1 cellular context compared by ENCODE assay signal in the genomic region with DNA sequence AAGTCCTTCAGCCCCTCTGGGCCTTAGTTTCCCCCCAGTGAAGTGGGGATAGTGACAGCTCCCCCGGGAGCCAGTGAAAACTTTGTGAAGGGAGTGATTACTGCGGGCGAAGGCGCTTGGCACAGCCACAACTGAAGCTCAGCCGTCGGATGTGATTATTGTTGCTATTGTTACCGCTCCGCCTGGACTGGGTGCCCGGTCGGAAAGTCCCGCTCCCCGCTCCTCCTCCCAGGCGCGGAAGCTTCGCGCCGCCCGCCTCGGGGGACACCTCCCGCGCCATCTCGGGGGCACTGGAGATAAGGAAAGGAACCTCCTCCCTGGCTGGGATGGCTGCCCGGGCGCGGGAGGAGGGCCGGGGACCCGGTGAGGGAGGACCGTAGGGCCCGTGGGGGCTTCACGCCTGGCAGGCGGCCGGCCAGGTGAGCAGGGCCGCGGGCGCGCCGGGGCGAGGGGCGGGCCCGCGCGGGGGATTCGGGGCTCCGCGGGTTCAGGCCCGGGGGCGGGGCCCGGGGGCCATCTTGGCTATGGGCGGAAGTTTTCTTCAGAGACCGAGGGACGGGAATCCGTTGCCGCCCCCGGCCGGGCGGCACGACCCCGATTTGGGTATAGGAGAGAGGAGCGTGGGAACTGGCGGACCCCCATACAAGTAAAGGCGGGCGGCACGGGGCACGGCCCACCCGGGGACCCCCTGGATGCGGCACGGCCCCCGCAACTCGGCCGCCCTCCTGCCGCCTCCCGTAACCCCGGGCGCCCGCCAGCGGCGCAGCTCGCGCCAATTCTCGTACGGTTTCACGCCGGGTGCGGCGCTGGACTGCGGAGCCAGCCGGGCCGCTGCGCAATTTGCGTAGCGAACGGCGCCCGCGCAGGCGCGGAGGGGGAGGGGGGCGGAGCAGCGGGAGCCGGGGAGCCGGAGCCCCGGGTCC.
TF ChIP-seq lines count a peak whose summit lies in the region.

A gene with protein sequence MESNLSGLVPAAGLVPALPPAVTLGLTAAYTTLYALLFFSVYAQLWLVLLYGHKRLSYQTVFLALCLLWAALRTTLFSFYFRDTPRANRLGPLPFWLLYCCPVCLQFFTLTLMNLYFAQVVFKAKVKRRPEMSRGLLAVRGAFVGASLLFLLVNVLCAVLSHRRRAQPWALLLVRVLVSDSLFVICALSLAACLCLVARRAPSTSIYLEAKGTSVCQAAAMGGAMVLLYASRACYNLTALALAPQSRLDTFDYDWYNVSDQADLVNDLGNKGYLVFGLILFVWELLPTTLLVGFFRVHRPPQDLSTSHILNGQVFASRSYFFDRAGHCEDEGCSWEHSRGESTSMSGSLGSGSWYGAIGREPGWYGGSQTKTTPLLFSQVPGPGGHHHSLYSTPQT (plus strand): TSS at position 887 of the 923 bp plus-strand sequence. CDS start 677 bp downstream, outside the sequence.

TF ChIP-seq in PFSK-1, 5 proteins besides CTCF, POLR2A, EP300 and RAD21 (continued from another document):
- TF ChIP-seq FOXP2 (optimal IDR thresholded peaks at IDR 0.05; ENCODE audit: borderline replicate concordance, extremely low read depth, extremely low read length, insufficient read depth) (peak; percentile 31), TAF1 (IDR thresholded peaks at IDR 0.05; ENCODE audit: borderline replicate concordance, insufficient read depth, low read length) (peak; percentile 37; the same call in 1 of the 2 replicates), SIN3A (IDR thresholded peaks at IDR 0.05; ENCODE audit: borderline replicate concordance, insufficient read depth, low read length) (no peak)
